29 cellular contexts compared by ENCODE assay signal in the genomic region with DNA sequence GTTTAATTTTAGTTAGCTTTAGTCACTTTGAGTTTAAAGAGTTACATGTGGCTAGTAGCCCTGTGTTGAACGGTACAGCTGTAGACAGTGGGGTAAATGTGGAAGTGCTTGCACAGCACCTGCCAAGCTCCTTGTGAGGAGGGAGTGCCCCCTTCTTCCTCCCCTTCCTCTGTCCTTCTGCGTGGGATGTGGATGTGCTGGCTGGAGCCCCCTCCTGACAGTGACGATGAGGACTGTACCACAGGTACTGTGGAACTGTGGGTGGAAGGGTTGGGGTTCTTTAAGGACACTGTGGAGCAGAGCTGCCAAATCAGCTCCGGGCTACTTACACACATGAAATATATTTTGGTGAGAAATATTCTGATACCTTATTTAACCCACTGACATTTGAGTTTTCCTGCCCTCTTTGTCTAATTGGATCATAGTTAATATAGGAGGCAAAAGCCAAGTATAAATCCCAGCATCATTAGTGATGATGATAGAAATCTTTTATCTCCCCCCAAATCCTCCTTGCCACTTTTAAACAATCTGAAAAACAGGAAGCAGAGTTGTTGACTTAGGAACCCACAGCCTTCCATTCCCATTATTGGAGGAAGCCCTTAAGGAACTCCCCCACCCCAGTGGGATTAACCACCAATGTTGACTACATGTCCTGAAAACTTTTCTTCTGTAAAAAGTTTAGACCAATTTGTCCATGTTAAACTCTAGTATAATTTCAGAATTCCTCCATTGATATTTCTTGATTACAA.
A peak's percentile ranks its signal among the peaks of the same experiment; 100 is the strongest.
DNase-seq lines count a peak whose midpoint lies in the region; ATAC-seq and TF ChIP-seq lines count a peak whose summit lies in the region.
"Had no signal": no experiment of that assay in that cellular context is flagged by ENCODE, and none has a peak within 500 bp of the region (broad histone marks: within the 10 kb centered on the region; RNA-seq: fewer than 3 reads in every experiment).

No MANE protein-coding gene starts in this region.

- peaks cover 10 to 22% (median 18%) of the 10 kb centered on the region in 11 experiments; a peak in 21 of 22 replicates for H3K9me3 ChIP-seq in BLaER1 treated with 17β-estradiol and CSF1 and Interleukin-3, amounts not matched to agents 10 nM and 100 nM (replicated peaks in 1 of 11)
- no peaks in the 10 kb centered on the region for H3K9me3 ChIP-seq in right cardiac atrium (ENCODE audit: control insufficient read depth, low read length)
- H3K9me3 ChIP-seq in trophoblast cell (ENCODE audit: insufficient read depth, low read depth, low read length): peaks cover 3% of the 10 kb centered on the region
- no peaks in the 10 kb centered on the region for H3K9me3 ChIP-seq in right lobe of liver
- H3K9me3 ChIP-seq: BE2C, neutrophil, Peyer's patch, testis had no signal

- no peaks in the 10 kb centered on the region for H3K27me3 Mint-ChIP-seq in type B pancreatic cell
- H3K27me3 Mint-ChIP-seq: activated CD4-positive, alpha-beta T cell treated with anti-CD3 and anti-CD28 coated beads, Interleukin-2, amount 10 ng/mL, durations not matched to agents 7 days and 5 days; activated CD8-positive, alpha-beta memory T cell treated with anti-CD3 and anti-CD28 coated beads, Interleukin-2, amount 10 ng/mL, durations not matched to agents 7 days and 5 days; activated naive CD4-positive, alpha-beta T cell treated with anti-CD3 and anti-CD28 coated beads, Interleukin-2, amount 10 ng/mL, durations not matched to agents 7 days and 5 days; stimulated activated naive B cell treated with anti-CD40 and anti-IgM and Interleukin-4, amounts not matched to agents 10 μg/mL and 1 μg/mL and 100 μg/mL, for 72 hours had no signal

- H3K9me3 Mint-ChIP-seq in type B pancreatic cell: peaks cover 20% of the 10 kb centered on the region

- ATAC-seq in right cardiac atrium: peak; percentile 34
- ATAC-seq in HG02973 (IDR thresholded peaks at IDR 0.05; ENCODE audit: unreplicated experiment): no peak
- ATAC-seq in HG02840 (IDR thresholded peaks at IDR 0.05; ENCODE audit: low FRiP score, unreplicated experiment): no peak
- ATAC-seq in right lobe of liver: no peak
- ATAC-seq: activated CD8-positive, alpha-beta memory T cell treated with anti-CD3 and anti-CD28 coated beads, Interleukin-2, amount 10 ng/mL, durations not matched to agents 7 days and 5 days had no signal

- H3K79me2 ChIP-seq in trophoblast cell (ENCODE audit: control insufficient read depth, insufficient read depth, low read length, poor library complexity): peaks cover 2% of the 10 kb centered on the region

- TF ChIP-seq CTCF in coronary artery (IDR thresholded peaks at IDR 0.05): no peak
- TF ChIP-seq CTCF in type B pancreatic cell (conservative IDR thresholded peaks at IDR 0.05): no peak
- TF ChIP-seq CTCF in right lobe of liver (IDR thresholded peaks at IDR 0.05): no peak

- H3K23ac ChIP-seq in trophoblast cell (ENCODE audit: low read length): no peak overlapping the region

- peaks cover 17% of the 10 kb centered on the region for H3K79me1 ChIP-seq in trophoblast cell (ENCODE audit: low read length)

- no peak overlapping the region for H3K27ac Mint-ChIP-seq in type B pancreatic cell
- H3K27ac Mint-ChIP-seq: activated CD4-positive, alpha-beta T cell treated with anti-CD3 and anti-CD28 coated beads, Interleukin-2, amount 10 ng/mL, durations not matched to agents 7 days and 5 days; activated CD8-positive, alpha-beta memory T cell treated with anti-CD3 and anti-CD28 coated beads, Interleukin-2, amount 10 ng/mL, durations not matched to agents 7 days and 5 days; activated naive CD4-positive, alpha-beta T cell treated with anti-CD3 and anti-CD28 coated beads, Interleukin-2, amount 10 ng/mL, durations not matched to agents 7 days and 5 days; stimulated activated naive B cell treated with anti-CD40 and anti-IgM and Interleukin-4, amounts not matched to agents 10 μg/mL and 1 μg/mL and 100 μg/mL, for 72 hours had no signal

- peak overlapping the region; percentile 51 for H2AK5ac ChIP-seq in trophoblast cell (ENCODE audit: low read length)

- no peak overlapping the region for H2AFZ ChIP-seq in trophoblast cell (ENCODE audit: insufficient read depth, low read length, poor library complexity)

- H2BK12ac ChIP-seq in trophoblast cell (ENCODE audit: low read length): peak overlapping the region; percentile 67

- H3K4me3 ChIP-seq in BLaER1 treated with 17β-estradiol and CSF1 and Interleukin-3, amounts not matched to agents 10 nM and 100 nM: no peak overlapping the region
- H3K4me3 ChIP-seq in coronary artery: peak overlapping the region; percentile 17
- no peak overlapping the region for H3K4me3 ChIP-seq in right cardiac atrium (ENCODE audit: low read length)
- no peak overlapping the region for H3K4me3 ChIP-seq in trophoblast cell (ENCODE audit: low read depth, low read length)
- no peak overlapping the region for H3K4me3 ChIP-seq in right lobe of liver
- H3K4me3 ChIP-seq: esophagus squamous epithelium, Peyer's patch, SK-N-MC, testis had no signal

- TF ChIP-seq POLR2A in right lobe of liver (IDR thresholded peaks at IDR 0.05): no peak

- WGBS in right cardiac atrium: 20% methylated on average over 4 of the region's 4 CpGs
- no CpG with 5 or more reads among the region's 4 CpGs for WGBS in trophoblast cell (ENCODE audit: extremely low coverage, insufficient coverage, insufficient read length)
- WGBS in right lobe of liver (ENCODE audit: insufficient coverage, low coverage, low lambda C conversion rate, missing lambda C conversion rate): 30% methylated on average over 1 of the region's 4 CpGs

- peak overlapping the region; percentile 22 for H3K18ac ChIP-seq in trophoblast cell (ENCODE audit: low read length)

- no peak overlapping the region for H4K8ac ChIP-seq in trophoblast cell (ENCODE audit: low read depth, low read length)

- H3K4ac ChIP-seq in trophoblast cell (ENCODE audit: low read depth, low read length): peak overlapping the region; percentile 81

- H3K4me3 Mint-ChIP-seq in type B pancreatic cell: no peak overlapping the region
- H3K4me3 Mint-ChIP-seq: activated CD4-positive, alpha-beta T cell treated with anti-CD3 and anti-CD28 coated beads, Interleukin-2, amount 10 ng/mL, durations not matched to agents 7 days and 5 days; activated CD8-positive, alpha-beta memory T cell treated with anti-CD3 and anti-CD28 coated beads, Interleukin-2, amount 10 ng/mL, durations not matched to agents 7 days and 5 days; activated naive CD4-positive, alpha-beta T cell treated with anti-CD3 and anti-CD28 coated beads, Interleukin-2, amount 10 ng/mL, durations not matched to agents 7 days and 5 days; stimulated activated naive B cell treated with anti-CD40 and anti-IgM and Interleukin-4, amounts not matched to agents 10 μg/mL and 1 μg/mL and 100 μg/mL, for 72 hours had no signal

- intact Hi-C loops in right cardiac atrium (cut with DNase I) (no loop called here), right lobe of liver (cut with DNase I) (no loop called here)

- DNase-seq in coronary artery (ENCODE audit: low spot score) (no peak), right cardiac atrium (no peak), trophoblast cell (no peak), type B pancreatic cell (ENCODE audit: extremely low spot score, unreplicated experiment) (no peak), right lobe of liver (no peak)
- DNase-seq: activated CD4-positive, alpha-beta T cell treated with anti-CD3 and anti-CD28 coated beads, Interleukin-2, amount 10 ng/mL, durations not matched to agents 7 days and 5 days; activated CD8-positive, alpha-beta memory T cell treated with anti-CD3 and anti-CD28 coated beads, Interleukin-2, amount 10 ng/mL, durations not matched to agents 7 days and 5 days; activated naive CD4-positive, alpha-beta T cell treated with anti-CD3 and anti-CD28 coated beads, Interleukin-2, amount 10 ng/mL, durations not matched to agents 7 days and 5 days; aorta; BE2C; effector CD8-positive, alpha-beta T cell; EL; esophagus squamous epithelium; IMR-90; NCI-H1436; NCI-H2171; NCI-H524 treated with DMSO at 0.1 percent for 48 hours; Peyer's patch; stimulated activated CD4-positive, alpha-beta T cell treated with anti-CD3 and anti-CD28 coated beads, Interleukin-2, amount 100 ng/mL, for 48 hours; stimulated activated naive B cell treated with anti-CD40 and anti-IgM and Interleukin-4, amounts not matched to agents 10 μg/mL and 1 μg/mL and 100 μg/mL, for 72 hours; T-helper 2 cell; testis; WERI-Rb-1 had no signal

- peak overlapping the region; percentile 30 for H4K91ac ChIP-seq in trophoblast cell (ENCODE audit: low read depth, low read length)

- H3K36me3 Mint-ChIP-seq in type B pancreatic cell: peaks cover 6% of the 10 kb centered on the region
- H3K36me3 Mint-ChIP-seq: activated CD8-positive, alpha-beta memory T cell treated with anti-CD3 and anti-CD28 coated beads, Interleukin-2, amount 10 ng/mL, durations not matched to agents 7 days and 5 days; activated naive CD4-positive, alpha-beta T cell treated with anti-CD3 and anti-CD28 coated beads, Interleukin-2, amount 10 ng/mL, durations not matched to agents 7 days and 5 days had no signal

- H2BK120ac ChIP-seq in trophoblast cell (ENCODE audit: insufficient read depth, low read length, poor library complexity): peak overlapping the region; percentile 2

- no peak overlapping the region for H4K12ac ChIP-seq in trophoblast cell (ENCODE audit: low read depth, low read length)

- no peak overlapping the region for H3K27ac ChIP-seq in BLaER1 treated with 17β-estradiol and CSF1 and Interleukin-3, amounts not matched to agents 10 nM and 100 nM
- H3K27ac ChIP-seq in coronary artery (peak overlapping the region in 1 of 2 donors; percentile 49), right cardiac atrium (ENCODE audit: low read length) (no peak overlapping the region), trophoblast cell (ENCODE audit: low read depth, low read length) (peak overlapping the region; percentile 95), right lobe of liver (no peak overlapping the region)
- H3K27ac ChIP-seq: HL-60, neutrophil, SK-N-MC, testis, WERI-Rb-1 had no signal

- peak overlapping the region; percentile 10 to 46 (median 31); a peak in 13 of 22 replicates for H3K4me2 ChIP-seq in BLaER1 treated with 17β-estradiol and CSF1 and Interleukin-3, amounts not matched to agents 10 nM and 100 nM
- H3K4me2 ChIP-seq in trophoblast cell (ENCODE audit: low read length): no peak overlapping the region

- H3K27me3 ChIP-seq in BLaER1 treated with 17β-estradiol and CSF1 and Interleukin-3, amounts not matched to agents 10 nM and 100 nM: no peaks in the 10 kb centered on the region
- H3K27me3 ChIP-seq in right cardiac atrium (ENCODE audit: control insufficient read depth, insufficient read depth): no peaks in the 10 kb centered on the region
- no peaks in the 10 kb centered on the region for H3K27me3 ChIP-seq in trophoblast cell (ENCODE audit: insufficient read depth, low read length)
- H3K27me3 ChIP-seq in right lobe of liver: no peaks in the 10 kb centered on the region
- H3K27me3 ChIP-seq: BE2C, esophagus squamous epithelium, neutrophil, Peyer's patch, testis had no signal

- no peak overlapping the region for H2BK5ac ChIP-seq in trophoblast cell (ENCODE audit: low read depth, low read length, poor library complexity)

- H4K20me1 ChIP-seq in BLaER1 treated with 17β-estradiol and CSF1 and Interleukin-3, amounts not matched to agents 10 nM and 100 nM: no peaks in the 10 kb centered on the region

- H3K14ac ChIP-seq in trophoblast cell (ENCODE audit: low read length): peak overlapping the region; percentile 34

- H3K36me3 ChIP-seq in BLaER1 treated with 17β-estradiol and CSF1 and Interleukin-3, amounts not matched to agents 10 nM and 100 nM: no peaks in the 10 kb centered on the region
- H3K36me3 ChIP-seq in trophoblast cell (ENCODE audit: control insufficient read depth in 1 of 2, insufficient read depth in 2 of 2, low read length in 2 of 2): no peaks in the 10 kb centered on the region
- no peaks in the 10 kb centered on the region for H3K36me3 ChIP-seq in right lobe of liver
- H3K36me3 ChIP-seq: BE2C, esophagus squamous epithelium, neutrophil, Peyer's patch, WERI-Rb-1 had no signal

- H3K4me1 Mint-ChIP-seq in type B pancreatic cell (ENCODE audit: unreplicated experiment): peaks cover 19% of the 10 kb centered on the region
- H3K4me1 Mint-ChIP-seq: activated CD4-positive, alpha-beta T cell treated with anti-CD3 and anti-CD28 coated beads, Interleukin-2, amount 10 ng/mL, durations not matched to agents 7 days and 5 days; activated CD8-positive, alpha-beta memory T cell treated with anti-CD3 and anti-CD28 coated beads, Interleukin-2, amount 10 ng/mL, durations not matched to agents 7 days and 5 days; activated naive CD4-positive, alpha-beta T cell treated with anti-CD3 and anti-CD28 coated beads, Interleukin-2, amount 10 ng/mL, durations not matched to agents 7 days and 5 days; stimulated activated naive B cell treated with anti-CD40 and anti-IgM and Interleukin-4, amounts not matched to agents 10 μg/mL and 1 μg/mL and 100 μg/mL, for 72 hours had no signal

- peaks cover 8 to 17% (median 12%) of the 10 kb centered on the region in 10 experiments; a peak in 14 of 20 replicates for H3K4me1 ChIP-seq in BLaER1 treated with 17β-estradiol and CSF1 and Interleukin-3, amounts not matched to agents 10 nM and 100 nM
- H3K4me1 ChIP-seq in right cardiac atrium (ENCODE audit: control insufficient read depth, insufficient read depth, low read length) (peaks cover 19% of the 10 kb centered on the region), trophoblast cell (ENCODE audit: control insufficient read depth in 1 of 2, insufficient read depth in 2 of 2, low read length in 2 of 2) (peaks cover 14 to 20% of the 10 kb centered on the region in 2 experiments), right lobe of liver (no peaks in the 10 kb centered on the region)
- H3K4me1 ChIP-seq: BE2C, testis had no signal

- H3K9ac ChIP-seq in BLaER1 treated with 17β-estradiol and CSF1 and Interleukin-3, amounts not matched to agents 10 nM and 100 nM: no peak overlapping the region
- H3K9ac ChIP-seq in trophoblast cell (ENCODE audit: low read length): no peak overlapping the region

Comparison
In these comparisons a context has a peak if more than half of its experiments do, and no peak if none do; other contexts are left out.
1. ATAC-seq: peak in right cardiac atrium (2 of 2); none in HG02973 (single experiment), HG02840 (single experiment) and right lobe of liver (0 of 4).